8 cellular contexts compared by ENCODE assay signal in genomic region chr6:37256692-37257319, GRCh38. TPM values are rescaled to one million over a fixed set of nuclear protein-coding genes. Genes with fewer than 3 reads are reported as not detected.
DNase-seq lines count a peak whose midpoint lies in the region; ATAC-seq and TF ChIP-seq lines count a peak whose summit lies in the region.

No MANE protein-coding gene starts in this region.

- peaks cover 14% of the 10 kb centered on the region for H3K27me3 Mint-ChIP-seq in endodermal cell (ENCODE audit: insufficient read depth)

- no peaks in the 10 kb centered on the region for H4K20me1 ChIP-seq in DND-41 (ENCODE audit: insufficient read depth, low read length)

- no peak for ATAC-seq in DND-41 (ENCODE audit: insufficient read depth, low read depth)
- peak; percentile 42 for ATAC-seq in omental fat pad (ENCODE audit: low FRiP score)
- ATAC-seq in HG03521 (IDR thresholded peaks at IDR 0.05; ENCODE audit: unreplicated experiment): no peak

- H3K4me3 Mint-ChIP-seq in endodermal cell: peak overlapping the region; percentile 97

- H3K4me1 ChIP-seq in DND-41 (ENCODE audit: insufficient read depth, low read length): peaks cover 85% of the 10 kb centered on the region
- H3K4me1 ChIP-seq in endodermal cell (ENCODE audit: control insufficient read depth, insufficient read depth, low read length): no peaks in the 10 kb centered on the region

- H3K4me2 ChIP-seq in DND-41 (ENCODE audit: insufficient read depth, low read length): peak overlapping the region; percentile 93

- H3K9me3 ChIP-seq in DND-41 (ENCODE audit: insufficient read depth, low read length, severe bottlenecking) (no peaks in the 10 kb centered on the region), endodermal cell (ENCODE audit: control insufficient read depth, low read length) (no peaks in the 10 kb centered on the region)

- WGBS in endodermal cell (ENCODE audit: insufficient coverage in 1 of 2, insufficient read length in 1 of 2), 2 experiments: 53 to 69% methylated on average over 5 to 12 of the region's 12 CpGs

- no peak overlapping the region for H3K27ac Mint-ChIP-seq in endodermal cell

- H3K36me3 ChIP-seq in DND-41 (ENCODE audit: insufficient read depth, low read length): peaks cover 16% of the 10 kb centered on the region
- H3K36me3 ChIP-seq in endodermal cell (ENCODE audit: control insufficient read depth, insufficient read depth, low read length): no peaks in the 10 kb centered on the region

- peak overlapping the region; percentile 83 for H3K9ac ChIP-seq in DND-41 (ENCODE audit: low read depth, low read length)
- no peak overlapping the region for H3K9ac ChIP-seq in endodermal cell (ENCODE audit: extremely low read depth, low read length, poor library complexity, severe bottlenecking)

- H3K4me1 Mint-ChIP-seq in endodermal cell: peaks cover 22% of the 10 kb centered on the region

- DNase-seq in DND-41 (no peak), NB4 (ENCODE audit: low read depth) (peak; percentile 60), endodermal cell (no peak), omental fat pad (ENCODE audit: low spot score) (no peak), NCI-H1930 (lab: John Stamatoyannopoulos, UW) (no peak), mucosa of gallbladder (ENCODE audit: low spot score) (no peak)
- no peak for DNase-seq in stimulated activated CD4-positive, alpha-beta T cell treated with anti-CD3 and anti-CD28 coated beads, Interleukin-4, amount 100 ng/mL, for 1 hour

- H3K27me3 ChIP-seq in DND-41 (ENCODE audit: insufficient read depth, low read length, poor library complexity) (no peaks in the 10 kb centered on the region), endodermal cell (ENCODE audit: control insufficient read depth, insufficient read depth, low read length, poor library complexity, severe bottlenecking) (no peaks in the 10 kb centered on the region)

- no peaks in the 10 kb centered on the region for H3K36me3 Mint-ChIP-seq in endodermal cell (ENCODE audit: low read depth)

- no peaks in the 10 kb centered on the region for H3K9me3 Mint-ChIP-seq in endodermal cell

- H3K4me3 ChIP-seq in DND-41 (ENCODE audit: low read depth in 1 of 2, low read length in 2 of 2): peak overlapping the region; percentile 79 to 83; a peak in 3 of 4 replicates
- H3K4me3 ChIP-seq in NB4 (ENCODE audit: low read depth, low read length): peak overlapping the region; percentile 91
- H3K4me3 ChIP-seq in endodermal cell (ENCODE audit: low read length): peak overlapping the region; percentile 91

- no peak for TF ChIP-seq POLR2A in NB4 (IDR thresholded peaks at IDR 0.05; ENCODE audit: extremely low read depth, insufficient read length)

- no peak for TF ChIP-seq CTCF in DND-41 (IDR thresholded peaks at IDR 0.05; ENCODE audit: borderline replicate concordance, extremely low read depth, low read length, poor library complexity, severe bottlenecking)
- no peak for TF ChIP-seq CTCF in NB4 (IDR thresholded peaks at IDR 0.05; ENCODE audit: low read depth, low read length)
- TF ChIP-seq CTCF in endodermal cell (conservative IDR thresholded peaks at IDR 0.05): no peak
- no peak for TF ChIP-seq CTCF in omental fat pad (IDR thresholded peaks at IDR 0.05)

- H3K79me2 ChIP-seq in DND-41 (ENCODE audit: insufficient read depth, low read length): peaks cover 83% of the 10 kb centered on the region

- H3K27ac ChIP-seq in DND-41 (ENCODE audit: low read length) (peak overlapping the region; percentile 86), endodermal cell (ENCODE audit: low read depth, low read length) (no peak overlapping the region)

- H2AFZ ChIP-seq in DND-41 (ENCODE audit: low read depth, low read length): peak overlapping the region; percentile 65

RNA-seq across cellular contexts. Expression of gene TBC1D22B, which starts 0.8 kb away (rescaled TPM):
- total RNA-seq in endodermal cell: 10 to 100 TPM; 13.8 to 20.1 TPM
- 13.9 TPM for polyA plus RNA-seq in endodermal cell (2013, experiment 1 of 2)
- 13.1 TPM for polyA plus RNA-seq in endodermal cell (2013, experiment 2 of 2)
- 1 to 10 TPM; 8.0 to 9.5 (median 8.5) TPM for total RNA-seq in omental fat pad
- 15.3 TPM for total RNA-seq in mucosa of gallbladder

RNA-seq across cellular contexts. Expression of gene TMEM217, which starts 1.1 kb away (rescaled TPM):
- total RNA-seq in endodermal cell (1 to 10 TPM in 1 of 2 donors, under 1 TPM in 1; 0.95 to 1.6 TPM), omental fat pad (1 to 10 TPM; 1.1 to 4.7 (median 2.7) TPM), mucosa of gallbladder (0.55 TPM)
- 0.43 TPM for polyA plus RNA-seq in endodermal cell (2013, experiment 1 of 2)
- 0.41 TPM for polyA plus RNA-seq in endodermal cell (2013, experiment 2 of 2)
